In genomic region chr1:239814306-239814881, GRCh38 we compare ENCODE assay signal across 8 cellular contexts.
DNase-seq lines count a peak whose midpoint lies in the region; ATAC-seq and TF ChIP-seq lines count a peak whose summit lies in the region.

No MANE protein-coding gene starts in this region.

- no peak overlapping the region for H3K9ac ChIP-seq in neural progenitor cell

- H3K36me3 ChIP-seq in CD4-positive, CD25-positive, alpha-beta regulatory T cell (ENCODE audit: control insufficient read depth, insufficient read depth, low read length): no peaks in the 10 kb centered on the region
- H3K36me3 ChIP-seq in neural progenitor cell: no peaks in the 10 kb centered on the region
- H3K36me3 ChIP-seq in OCI-LY7 (ENCODE audit: insufficient read depth, low read length): no peaks in the 10 kb centered on the region

- no peaks in the 10 kb centered on the region for H3K9me3 ChIP-seq in CD4-positive, CD25-positive, alpha-beta regulatory T cell (ENCODE audit: control insufficient read depth in 2 of 2, low read length in 2 of 2)
- H3K9me3 ChIP-seq in neural progenitor cell (ENCODE audit: low read depth): no peaks in the 10 kb centered on the region
- no peaks in the 10 kb centered on the region for H3K9me3 ChIP-seq in OCI-LY7 (ENCODE audit: low read length)

- H3K4me3 ChIP-seq in CD4-positive, CD25-positive, alpha-beta regulatory T cell (ENCODE audit: low read depth, low read length): peak overlapping the region; percentile 34
- H3K4me3 ChIP-seq in neural progenitor cell: no peak overlapping the region
- H3K4me3 ChIP-seq in OCI-LY7 (ENCODE audit: low read depth, low read length, poor library complexity, severe bottlenecking): no peak overlapping the region

- H3K79me2 ChIP-seq in neural progenitor cell (ENCODE audit: low read depth) (no peaks in the 10 kb centered on the region), OCI-LY7 (ENCODE audit: insufficient read depth, low read depth, low read length) (no peaks in the 10 kb centered on the region)

- H3K4me3 Mint-ChIP-seq in CD4-positive, CD25-positive, alpha-beta regulatory T cell: peak overlapping the region in 2 of 4 donors; percentile 23 to 33
- peak overlapping the region in 2 of 5 experiments; percentile 23 to 26 for H3K4me3 Mint-ChIP-seq in brain
- H3K4me3 Mint-ChIP-seq in neural progenitor cell: no peak overlapping the region

- H3K27me3 ChIP-seq in CD4-positive, CD25-positive, alpha-beta regulatory T cell (ENCODE audit: control insufficient read depth, insufficient read depth, low read length): no peaks in the 10 kb centered on the region
- H3K27me3 ChIP-seq in neural progenitor cell: no peaks in the 10 kb centered on the region

- peak in 1 of 3 donors; percentile 29 for DNase-seq in CD4-positive, CD25-positive, alpha-beta regulatory T cell
- DNase-seq in LHCN-M2 (ENCODE audit: low read depth) (peak; percentile 93), middle frontal gyrus (ENCODE audit: extremely low spot score, low spot score) (peak; percentile 22), neural progenitor cell (ENCODE audit: low spot score) (no peak), NCI-H524 treated with DMSO at 0.1 percent for 48 hours (lab: John Stamatoyannopoulos, UW) (no peak), OCI-LY7 (ENCODE audit: low spot score) (no peak), OCI-M2 (lab: John Stamatoyannopoulos, UW; ENCODE audit: unreplicated experiment) (no peak)

- no TSS peak for BruUV-seq in OCI-LY7 (replicated peaks; lab: Mats Ljungman, UMichigan)

- H3K27me3 Mint-ChIP-seq in CD4-positive, CD25-positive, alpha-beta regulatory T cell: no peaks in the 10 kb centered on the region
- peaks cover 3% of the 10 kb centered on the region for H3K27me3 Mint-ChIP-seq in brain
- peaks cover 3% of the 10 kb centered on the region for H3K27me3 Mint-ChIP-seq in neural progenitor cell (ENCODE audit: insufficient read depth, low read depth)

- no peaks in the 10 kb centered on the region for H3K9me2 ChIP-seq in OCI-LY7 (ENCODE audit: insufficient read depth, low read length)

- no peak overlapping the region for H3K27ac ChIP-seq in CD4-positive, CD25-positive, alpha-beta regulatory T cell (ENCODE audit: insufficient read depth, low read length, poor library complexity, severe bottlenecking)
- H3K27ac ChIP-seq in neural progenitor cell: no peak overlapping the region
- H3K27ac ChIP-seq in OCI-LY7 (ENCODE audit: low read depth, low read length, poor library complexity, severe bottlenecking): no peak overlapping the region

- H3K9me3 Mint-ChIP-seq in CD4-positive, CD25-positive, alpha-beta regulatory T cell: no peaks in the 10 kb centered on the region
- H3K9me3 Mint-ChIP-seq in brain: peaks cover 0 to under 1% (median 0%) of the 10 kb centered on the region in 5 experiments
- no peaks in the 10 kb centered on the region for H3K9me3 Mint-ChIP-seq in neural progenitor cell

- no peaks in the 10 kb centered on the region for H3K36me3 Mint-ChIP-seq in CD4-positive, CD25-positive, alpha-beta regulatory T cell
- H3K36me3 Mint-ChIP-seq in brain: no peaks in the 10 kb centered on the region
- no peaks in the 10 kb centered on the region for H3K36me3 Mint-ChIP-seq in neural progenitor cell

- CTCF ChIA-PET in OCI-LY7 (lab: Charles Lee; ENCODE audit: unreplicated experiment): no interaction called here

- ATAC-seq in CD4-positive, CD25-positive, alpha-beta regulatory T cell (ENCODE audit: low read depth in 2 of 2): peak in 1 of 2 donors; percentile 31

- TF ChIP-seq CTCF in brain (conservative IDR thresholded peaks at IDR 0.05) (no peak), neural progenitor cell (IDR thresholded peaks at IDR 0.05) (no peak), OCI-LY7 (conservative IDR thresholded peaks at IDR 0.05; ENCODE audit: low read length) (no peak)

- H3K27ac Mint-ChIP-seq in CD4-positive, CD25-positive, alpha-beta regulatory T cell: peak overlapping the region; percentile 36 to 74 (median 50)
- peak overlapping the region; percentile 62 to 92 (median 74) for H3K27ac Mint-ChIP-seq in brain
- H3K27ac Mint-ChIP-seq in neural progenitor cell: no peak overlapping the region

- H2AFZ ChIP-seq in neural progenitor cell (replicated peaks) (no peak overlapping the region), OCI-LY7 (ENCODE audit: low read length) (no peak overlapping the region)

- intact Hi-C loops in OCI-LY7 (cut with micrococcal nuclease; ENCODE audit: unreplicated experiment): no loop called here

- peaks cover 24% of the 10 kb centered on the region for H3F3A ChIP-seq in neural progenitor cell (ENCODE audit: low read depth)

- H3K4me1 ChIP-seq in CD4-positive, CD25-positive, alpha-beta regulatory T cell (ENCODE audit: control insufficient read depth, insufficient read depth, low read length, poor library complexity, severe bottlenecking): peaks cover 26% of the 10 kb centered on the region
- H3K4me1 ChIP-seq in neural progenitor cell (peaks cover 22% of the 10 kb centered on the region), OCI-LY7 (ENCODE audit: insufficient read depth, low read length, poor library complexity, severe bottlenecking) (no peaks in the 10 kb centered on the region)

- peaks cover 9% of the 10 kb centered on the region for H4K20me1 ChIP-seq in neural progenitor cell (ENCODE audit: low read depth)
- H4K20me1 ChIP-seq in OCI-LY7 (ENCODE audit: insufficient read depth, low read length): no peaks in the 10 kb centered on the region

- peaks cover 23 to 43% (median 26%) of the 10 kb centered on the region in 4 donors for H3K4me1 Mint-ChIP-seq in CD4-positive, CD25-positive, alpha-beta regulatory T cell
- H3K4me1 Mint-ChIP-seq in brain (peaks cover 60% of the 10 kb centered on the region), neural progenitor cell (peaks cover 44% of the 10 kb centered on the region)

- H3K4me2 ChIP-seq in neural progenitor cell: no peak overlapping the region
- no peak overlapping the region for H3K4me2 ChIP-seq in OCI-LY7 (ENCODE audit: low read length)

- POLR2A ChIA-PET in OCI-LY7 (lab: Charles Lee): no interaction called here

Comparison
In these comparisons a context has a peak if more than half of its experiments do, and no peak if none do; other contexts are left out.
1. DNase-seq: peak in LHCN-M2 (single experiment) and middle frontal gyrus (single experiment); none in neural progenitor cell (single experiment), NCI-H524 treated with DMSO at 0.1 percent for 48 hours (single experiment), OCI-LY7 (single experiment) and OCI-M2 (single experiment).